Comparison of ENCODE assay signal across 1 cellular context in genomic region chr16:2015117-2015946, GRCh38.
TF ChIP-seq lines count a peak whose summit lies in the region.

No MANE protein-coding gene starts in this region.

TF ChIP-seq in HEK293, 187 proteins besides CTCF, POLR2A, EP300 and RAD21 (continued from another document and continues in another):
- TF ChIP-seq, protein P1, sequence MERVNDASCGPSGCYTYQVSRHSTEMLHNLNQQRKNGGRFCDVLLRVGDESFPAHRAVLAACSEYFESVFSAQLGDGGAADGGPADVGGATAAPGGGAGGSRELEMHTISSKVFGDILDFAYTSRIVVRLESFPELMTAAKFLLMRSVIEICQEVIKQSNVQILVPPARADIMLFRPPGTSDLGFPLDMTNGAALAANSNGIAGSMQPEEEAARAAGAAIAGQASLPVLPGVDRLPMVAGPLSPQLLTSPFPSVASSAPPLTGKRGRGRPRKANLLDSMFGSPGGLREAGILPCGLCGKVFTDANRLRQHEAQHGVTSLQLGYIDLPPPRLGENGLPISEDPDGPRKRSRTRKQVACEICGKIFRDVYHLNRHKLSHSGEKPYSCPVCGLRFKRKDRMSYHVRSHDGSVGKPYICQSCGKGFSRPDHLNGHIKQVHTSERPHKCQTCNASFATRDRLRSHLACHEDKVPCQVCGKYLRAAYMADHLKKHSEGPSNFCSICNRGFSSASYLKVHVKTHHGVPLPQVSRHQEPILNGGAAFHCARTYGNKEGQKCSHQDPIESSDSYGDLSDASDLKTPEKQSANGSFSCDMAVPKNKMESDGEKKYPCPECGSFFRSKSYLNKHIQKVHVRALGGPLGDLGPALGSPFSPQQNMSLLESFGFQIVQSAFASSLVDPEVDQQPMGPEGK (tag by site-specific recombination; IDR thresholded peaks at IDR 0.05), result peak; percentile 59; the same call in 1 of the 2 replicates
- TF ChIP-seq YY1 (tag by site-specific recombination; IDR thresholded peaks at IDR 0.05) (no peak; the same call in 1 of the 2 replicates), ZNF2 (tag by site-specific recombination; IDR thresholded peaks at IDR 0.05) (0 out of 2 replicates have a peak, but pooled peaks have one; percentile 58), RBAK (tag by site-specific recombination; IDR thresholded peaks at IDR 0.05) (no peak), ZNF148 (tag by site-specific recombination; IDR thresholded peaks at IDR 0.05; ENCODE audit: borderline replicate concordance) (no peak), IKZF3 (tag by site-specific recombination; IDR thresholded peaks at IDR 0.05) (peak; percentile 80), ZNF561 (tag by site-specific recombination; IDR thresholded peaks at IDR 0.05; ENCODE audit: borderline replicate concordance) (no peak), ZNF747 (tag by site-specific recombination; IDR thresholded peaks at IDR 0.05) (no peak), ZSCAN16 (tag by site-specific recombination; IDR thresholded peaks at IDR 0.05) (no peak), ZNF791 (tag by site-specific recombination; IDR thresholded peaks at IDR 0.05) (no peak), GLIS2 (tag by site-specific recombination; IDR thresholded peaks at IDR 0.05) (no peak), ZNF677 (tag by site-specific recombination; IDR thresholded peaks at IDR 0.05) (no peak), ZNF146 (tag by site-specific recombination; IDR thresholded peaks at IDR 0.05) (no peak), GFI1B (tag by site-specific recombination; IDR thresholded peaks at IDR 0.05) (peak; percentile 50; the same call in 1 of the 2 replicates), ZNF19 (tag by site-specific recombination; IDR thresholded peaks at IDR 0.05; ENCODE audit: low read depth) (no peak), ZNF24 (tag by site-specific recombination; IDR thresholded peaks at IDR 0.05) (0 out of 2 replicates have a peak, but pooled peaks have one; percentile 23), ZNF645 (tag by site-specific recombination; IDR thresholded peaks at IDR 0.05) (no peak), ZBTB49 (tag by site-specific recombination; IDR thresholded peaks at IDR 0.05; ENCODE audit: low read depth) (no peak), ZBTB8A (tag by site-specific recombination; IDR thresholded peaks at IDR 0.05) (peak; percentile 87), ZNF202 (tag by site-specific recombination; IDR thresholded peaks at IDR 0.05; ENCODE audit: borderline replicate concordance) (no peak), ZNF174 (tag by site-specific recombination; IDR thresholded peaks at IDR 0.05) (no peak), ZNF423 (tag by site-specific recombination; IDR thresholded peaks at IDR 0.05) (no peak), ZNF639 (tag by site-specific recombination; IDR thresholded peaks at IDR 0.05) (no peak), ZNF48 (tag by site-specific recombination; IDR thresholded peaks at IDR 0.05) (no peak), ZNF621 (tag by site-specific recombination; IDR thresholded peaks at IDR 0.05) (no peak), ZNF324 (tag by site-specific recombination; IDR thresholded peaks at IDR 0.05) (0 out of 2 replicates have a peak, but pooled peaks have one; percentile 60), ZNF169 (tag by site-specific recombination; IDR thresholded peaks at IDR 0.05) (no peak), HOXA7 (CRISPR knock-in tag; IDR thresholded peaks at IDR 0.05; ENCODE audit: borderline replicate concordance) (no peak), YY2 (tag by site-specific recombination; IDR thresholded peaks at IDR 0.05) (no peak), KLF9 (tag by site-specific recombination; IDR thresholded peaks at IDR 0.05; ENCODE audit: low read depth) (peak; percentile 34; the same call in 1 of the 2 replicates), ZNF473 (tag by site-specific recombination; IDR thresholded peaks at IDR 0.05) (no peak), ZFP3 (tag by site-specific recombination; IDR thresholded peaks at IDR 0.05; ENCODE audit: low read depth) (no peak), ZNF785 (tag by site-specific recombination; IDR thresholded peaks at IDR 0.05) (no peak), ZNF335 (tag by site-specific recombination; conservative IDR thresholded peaks at IDR 0.05) (peak; percentile 77), MYNN (tag by site-specific recombination; IDR thresholded peaks at IDR 0.05; ENCODE audit: borderline replicate concordance) (no peak), ZNF521 (tag by site-specific recombination; IDR thresholded peaks at IDR 0.05) (no peak), ZNF391 (tag by site-specific recombination; IDR thresholded peaks at IDR 0.05; ENCODE audit: borderline replicate concordance, low read depth) (no peak), MZF1 (tag by site-specific recombination; IDR thresholded peaks at IDR 0.05; ENCODE audit: borderline replicate concordance) (no peak), ZNF10 (tag by site-specific recombination; IDR thresholded peaks at IDR 0.05) (no peak), ZNF214 (tag by site-specific recombination; IDR thresholded peaks at IDR 0.05; ENCODE audit: borderline replicate concordance) (no peak), ZEB2 (tag by site-specific recombination; IDR thresholded peaks at IDR 0.05) (peak; percentile 83)
- TF ChIP-seq, protein P2, sequence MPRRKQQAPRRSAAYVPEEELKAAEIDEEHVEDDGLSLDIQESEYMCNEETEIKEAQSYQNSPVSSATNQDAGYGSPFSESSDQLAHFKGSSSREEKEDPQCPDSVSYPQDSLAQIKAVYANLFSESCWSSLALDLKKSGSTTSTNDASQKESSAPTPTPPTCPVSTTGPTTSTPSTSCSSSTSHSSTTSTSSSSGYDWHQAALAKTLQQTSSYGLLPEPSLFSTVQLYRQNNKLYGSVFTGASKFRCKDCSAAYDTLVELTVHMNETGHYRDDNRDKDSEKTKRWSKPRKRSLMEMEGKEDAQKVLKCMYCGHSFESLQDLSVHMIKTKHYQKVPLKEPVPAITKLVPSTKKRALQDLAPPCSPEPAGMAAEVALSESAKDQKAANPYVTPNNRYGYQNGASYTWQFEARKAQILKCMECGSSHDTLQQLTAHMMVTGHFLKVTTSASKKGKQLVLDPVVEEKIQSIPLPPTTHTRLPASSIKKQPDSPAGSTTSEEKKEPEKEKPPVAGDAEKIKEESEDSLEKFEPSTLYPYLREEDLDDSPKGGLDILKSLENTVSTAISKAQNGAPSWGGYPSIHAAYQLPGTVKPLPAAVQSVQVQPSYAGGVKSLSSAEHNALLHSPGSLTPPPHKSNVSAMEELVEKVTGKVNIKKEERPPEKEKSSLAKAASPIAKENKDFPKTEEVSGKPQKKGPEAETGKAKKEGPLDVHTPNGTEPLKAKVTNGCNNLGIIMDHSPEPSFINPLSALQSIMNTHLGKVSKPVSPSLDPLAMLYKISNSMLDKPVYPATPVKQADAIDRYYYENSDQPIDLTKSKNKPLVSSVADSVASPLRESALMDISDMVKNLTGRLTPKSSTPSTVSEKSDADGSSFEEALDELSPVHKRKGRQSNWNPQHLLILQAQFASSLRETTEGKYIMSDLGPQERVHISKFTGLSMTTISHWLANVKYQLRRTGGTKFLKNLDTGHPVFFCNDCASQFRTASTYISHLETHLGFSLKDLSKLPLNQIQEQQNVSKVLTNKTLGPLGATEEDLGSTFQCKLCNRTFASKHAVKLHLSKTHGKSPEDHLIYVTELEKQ (tag by site-specific recombination; IDR thresholded peaks at IDR 0.05; ENCODE audit: borderline replicate concordance), result no peak
- TF ChIP-seq, protein P3, sequence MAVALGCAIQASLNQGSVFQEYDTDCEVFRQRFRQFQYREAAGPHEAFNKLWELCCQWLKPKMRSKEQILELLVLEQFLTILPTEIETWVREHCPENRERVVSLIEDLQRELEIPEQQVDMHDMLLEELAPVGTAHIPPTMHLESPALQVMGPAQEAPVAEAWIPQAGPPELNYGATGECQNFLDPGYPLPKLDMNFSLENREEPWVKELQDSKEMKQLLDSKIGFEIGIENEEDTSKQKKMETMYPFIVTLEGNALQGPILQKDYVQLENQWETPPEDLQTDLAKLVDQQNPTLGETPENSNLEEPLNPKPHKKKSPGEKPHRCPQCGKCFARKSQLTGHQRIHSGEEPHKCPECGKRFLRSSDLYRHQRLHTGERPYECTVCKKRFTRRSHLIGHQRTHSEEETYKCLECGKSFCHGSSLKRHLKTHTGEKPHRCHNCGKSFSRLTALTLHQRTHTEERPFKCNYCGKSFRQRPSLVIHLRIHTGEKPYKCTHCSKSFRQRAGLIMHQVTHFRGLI (tag by site-specific recombination; IDR thresholded peaks at IDR 0.05), result no peak
- TF ChIP-seq, protein P4, sequence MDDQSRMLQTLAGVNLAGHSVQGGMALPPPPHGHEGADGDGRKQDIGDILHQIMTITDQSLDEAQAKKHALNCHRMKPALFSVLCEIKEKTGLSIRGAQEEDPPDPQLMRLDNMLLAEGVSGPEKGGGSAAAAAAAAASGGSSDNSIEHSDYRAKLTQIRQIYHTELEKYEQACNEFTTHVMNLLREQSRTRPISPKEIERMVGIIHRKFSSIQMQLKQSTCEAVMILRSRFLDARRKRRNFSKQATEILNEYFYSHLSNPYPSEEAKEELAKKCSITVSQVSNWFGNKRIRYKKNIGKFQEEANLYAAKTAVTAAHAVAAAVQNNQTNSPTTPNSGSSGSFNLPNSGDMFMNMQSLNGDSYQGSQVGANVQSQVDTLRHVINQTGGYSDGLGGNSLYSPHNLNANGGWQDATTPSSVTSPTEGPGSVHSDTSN (CRISPR knock-in tag; IDR thresholded peaks at IDR 0.05), result no peak
- TF ChIP-seq, protein P5, sequence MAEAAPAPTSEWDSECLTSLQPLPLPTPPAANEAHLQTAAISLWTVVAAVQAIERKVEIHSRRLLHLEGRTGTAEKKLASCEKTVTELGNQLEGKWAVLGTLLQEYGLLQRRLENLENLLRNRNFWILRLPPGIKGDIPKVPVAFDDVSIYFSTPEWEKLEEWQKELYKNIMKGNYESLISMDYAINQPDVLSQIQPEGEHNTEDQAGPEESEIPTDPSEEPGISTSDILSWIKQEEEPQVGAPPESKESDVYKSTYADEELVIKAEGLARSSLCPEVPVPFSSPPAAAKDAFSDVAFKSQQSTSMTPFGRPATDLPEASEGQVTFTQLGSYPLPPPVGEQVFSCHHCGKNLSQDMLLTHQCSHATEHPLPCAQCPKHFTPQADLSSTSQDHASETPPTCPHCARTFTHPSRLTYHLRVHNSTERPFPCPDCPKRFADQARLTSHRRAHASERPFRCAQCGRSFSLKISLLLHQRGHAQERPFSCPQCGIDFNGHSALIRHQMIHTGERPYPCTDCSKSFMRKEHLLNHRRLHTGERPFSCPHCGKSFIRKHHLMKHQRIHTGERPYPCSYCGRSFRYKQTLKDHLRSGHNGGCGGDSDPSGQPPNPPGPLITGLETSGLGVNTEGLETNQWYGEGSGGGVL (tag by site-specific recombination; IDR thresholded peaks at IDR 0.05), result no peak
- TF ChIP-seq, protein P6, sequence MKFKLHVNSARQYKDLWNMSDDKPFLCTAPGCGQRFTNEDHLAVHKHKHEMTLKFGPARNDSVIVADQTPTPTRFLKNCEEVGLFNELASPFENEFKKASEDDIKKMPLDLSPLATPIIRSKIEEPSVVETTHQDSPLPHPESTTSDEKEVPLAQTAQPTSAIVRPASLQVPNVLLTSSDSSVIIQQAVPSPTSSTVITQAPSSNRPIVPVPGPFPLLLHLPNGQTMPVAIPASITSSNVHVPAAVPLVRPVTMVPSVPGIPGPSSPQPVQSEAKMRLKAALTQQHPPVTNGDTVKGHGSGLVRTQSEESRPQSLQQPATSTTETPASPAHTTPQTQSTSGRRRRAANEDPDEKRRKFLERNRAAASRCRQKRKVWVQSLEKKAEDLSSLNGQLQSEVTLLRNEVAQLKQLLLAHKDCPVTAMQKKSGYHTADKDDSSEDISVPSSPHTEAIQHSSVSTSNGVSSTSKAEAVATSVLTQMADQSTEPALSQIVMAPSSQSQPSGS (tag by site-specific recombination; IDR thresholded peaks at IDR 0.05; ENCODE audit: low read depth), result peak; percentile 86
